23 cellular contexts compared by ENCODE assay signal in genomic region chr15:48147358-48147757, GRCh38. TPM values are rescaled to one million over a fixed set of nuclear protein-coding genes. Genes with fewer than 3 reads are reported as not detected.
"Had no signal": no experiment of that assay in that cellular context is flagged by ENCODE, and none has a peak within 500 bp of the region (broad histone marks: within the 10 kb centered on the region; RNA-seq: fewer than 3 reads in every experiment).

No MANE protein-coding gene starts in this region.

- H3K4me1 ChIP-seq: right atrium auricular region had no signal

- ATAC-seq: foreskin keratinocyte; left lobe of liver; natural killer cell treated with Interleukin-12 subunit alpha and Interleukin-12 subunit beta and Interleukin-15 and Interleukin-18, amount 100 ng/mL, for 72 hours had no signal

- H3K27me3 ChIP-seq: esophagus squamous epithelium, foreskin keratinocyte, hepatocyte, neural progenitor cell, ovary, right atrium auricular region had no signal

- H3K27ac Mint-ChIP-seq: dendritic cell treated with granulocyte-macrophage colony-stimulating factor and Interleukin-4, amounts not matched to agents 40 ng/mL and 50 ng/mL, for 4 days; natural killer cell treated with Interleukin-12 subunit alpha and Interleukin-12 subunit beta and Interleukin-15 and Interleukin-18, amount 100 ng/mL, for 72 hours; neural progenitor cell had no signal

- H3K9me3 ChIP-seq: esophagus squamous epithelium, ovary, right atrium auricular region had no signal

- DNase-seq: esophagus squamous epithelium; foreskin keratinocyte; head of caudate nucleus; kidney glomerular epithelial cell; nucleus accumbens; ovary; small intestine; stimulated activated CD4-positive, alpha-beta T cell treated with anti-CD3 and anti-CD28 coated beads, Interleukin-12 subunit alpha, Interleukin-12 subunit beta, amount 100 ng/mL, for 4 hours; stimulated activated naive CD4-positive, alpha-beta T cell treated with Interleukin-2 at 50 U/mL for 16 hours; trophoblast cell had no signal

- H3K27me3 Mint-ChIP-seq: dendritic cell treated with granulocyte-macrophage colony-stimulating factor and Interleukin-4, amounts not matched to agents 40 ng/mL and 50 ng/mL, for 4 days; natural killer cell treated with Interleukin-12 subunit alpha and Interleukin-12 subunit beta and Interleukin-15 and Interleukin-18, amount 100 ng/mL, for 72 hours had no signal

- H3K36me3 ChIP-seq: esophagus squamous epithelium, ovary, right atrium auricular region had no signal

- H3K9me3 Mint-ChIP-seq: dendritic cell treated with granulocyte-macrophage colony-stimulating factor and Interleukin-4, amounts not matched to agents 40 ng/mL and 50 ng/mL, for 4 days; natural killer cell treated with Interleukin-12 subunit alpha and Interleukin-12 subunit beta and Interleukin-15 and Interleukin-18, amount 100 ng/mL, for 72 hours; neural progenitor cell had no signal

- H3K27ac ChIP-seq: esophagus squamous epithelium, foreskin keratinocyte, hepatocyte, neural progenitor cell, ovary, right atrium auricular region had no signal

- H3K4me3 ChIP-seq: esophagus squamous epithelium, hepatocyte, neural progenitor cell, ovary, right atrium auricular region had no signal

- H3K4me3 Mint-ChIP-seq: dendritic cell treated with granulocyte-macrophage colony-stimulating factor and Interleukin-4, amounts not matched to agents 40 ng/mL and 50 ng/mL, for 4 days; natural killer cell treated with Interleukin-12 subunit alpha and Interleukin-12 subunit beta and Interleukin-15 and Interleukin-18, amount 100 ng/mL, for 72 hours; neural progenitor cell had no signal

RNA-seq across cellular contexts. Expression of gene SLC24A5, which starts 26.6 kb away (rescaled TPM):
- total RNA-seq: epithelial cell of proximal tubule; esophagus squamous epithelium; foreskin keratinocyte; hepatocyte; left lobe of liver; mucosa of gallbladder; myocyte; natural killer cell treated with Interleukin-12 subunit alpha and Interleukin-12 subunit beta and Interleukin-15 and Interleukin-18, amount 100 ng/mL, for 72 hours; ovary; posterior vena cava; right atrium auricular region had no signal
- polyA plus RNA-seq: foreskin keratinocyte, hepatocyte, ovary, urinary bladder had no signal

RNA-seq across cellular contexts. Expression of gene CTXN2, which starts 44.1 kb away (rescaled TPM):
- total RNA-seq: epithelial cell of proximal tubule; esophagus squamous epithelium; foreskin keratinocyte; hepatocyte; left lobe of liver; lower leg skin; myocyte; natural killer cell treated with Interleukin-12 subunit alpha and Interleukin-12 subunit beta and Interleukin-15 and Interleukin-18, amount 100 ng/mL, for 72 hours; ovary; posterior vena cava; right atrium auricular region; urinary bladder had no signal
- polyA plus RNA-seq: foreskin keratinocyte, hepatocyte, ovary, thymus had no signal

RNA-seq across cellular contexts. Expression of gene SLC12A1, which starts 58.7 kb away (rescaled TPM):
- total RNA-seq: esophagus squamous epithelium; foreskin keratinocyte; hepatocyte; left lobe of liver; lower leg skin; mucosa of gallbladder; myocyte; natural killer cell treated with Interleukin-12 subunit alpha and Interleukin-12 subunit beta and Interleukin-15 and Interleukin-18, amount 100 ng/mL, for 72 hours; ovary; posterior vena cava; right atrium auricular region; urinary bladder had no signal
- polyA plus RNA-seq: foreskin keratinocyte, hepatocyte, ovary had no signal
